26 cellular contexts compared by ENCODE assay signal in the genomic region with DNA sequence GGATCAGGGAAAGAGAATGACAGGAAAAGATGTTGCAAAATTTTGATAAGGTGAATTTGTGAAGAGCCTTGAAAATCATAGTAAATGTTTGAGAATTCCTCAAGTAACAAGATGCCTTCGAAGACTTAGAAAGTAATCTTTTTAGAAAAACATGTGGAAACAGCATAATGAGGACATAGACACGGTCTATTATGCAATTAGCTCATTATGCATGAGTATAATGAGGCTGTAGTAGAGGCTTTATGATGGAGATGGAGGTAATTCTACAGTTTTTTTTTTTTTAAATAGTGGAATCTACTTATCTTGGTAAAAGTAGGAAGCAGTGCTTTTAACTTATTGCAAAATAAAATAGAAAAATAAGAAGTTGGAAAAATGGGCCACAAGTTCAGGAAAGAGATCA.
"Had no signal": no experiment of that assay in that cellular context is flagged by ENCODE, and none has a peak within 500 bp of the region (broad histone marks: within the 10 kb centered on the region; RNA-seq: fewer than 3 reads in every experiment).

No MANE protein-coding gene starts in this region.

- H3K36me3 ChIP-seq: colonic mucosa, esophagus squamous epithelium, gastroesophageal sphincter, heart left ventricle, left lung, lower lobe of right lung had no signal

- FAIRE-seq: endometrium, islet of Langerhans, keratinocyte had no signal

- ATAC-seq: effector memory CD8-positive, alpha-beta T cell; esophagus mucosa; gastroesophageal sphincter; heart left ventricle; left cardiac atrium; left lung; left ventricle myocardium superior; lower lobe of right lung; mucosa of descending colon; naive thymus-derived CD8-positive, alpha-beta T cell had no signal

- H3K27me3 ChIP-seq: colonic mucosa, esophagus squamous epithelium, gastroesophageal sphincter, heart left ventricle, hepatocyte, left lung had no signal

- H3K79me2 ChIP-seq: hepatocyte had no signal

- H3K4me3 ChIP-seq: colonic mucosa, esophagus squamous epithelium, gastroesophageal sphincter, heart left ventricle, hepatocyte, left lung, lower lobe of right lung, mucosa of descending colon had no signal

- H3K9me3 ChIP-seq: colonic mucosa, esophagus squamous epithelium, gastroesophageal sphincter, heart left ventricle, left lung, lower lobe of right lung, mucosa of descending colon had no signal

- H3K4me1 ChIP-seq: colonic mucosa, esophagus squamous epithelium, gastroesophageal sphincter, heart left ventricle, left lung, lower lobe of right lung had no signal

- H2AFZ ChIP-seq: hepatocyte had no signal

- H3K27ac ChIP-seq: colonic mucosa, epithelial cell of prostate, esophagus squamous epithelium, gastroesophageal sphincter, heart left ventricle, hepatocyte, left lung, lower lobe of right lung had no signal

- H3K4me2 ChIP-seq: hepatocyte had no signal

- DNase-seq: colonic mucosa; cortex of kidney; effector CD8-positive, alpha-beta T cell; effector memory CD8-positive, alpha-beta T cell; endodermal cell; erythroblast; esophagus squamous epithelium; foreskin fibroblast; foreskin melanocyte; heart left ventricle; hypothalamus; left cardiac atrium; left lung; left ventricle myocardium superior; lower lobe of right lung; mesenchymal stem cell; mucosa of descending colon; naive B cell; naive thymus-derived CD8-positive, alpha-beta T cell had no signal
